ENCODE assay signal across 8 cellular contexts in the genomic region with DNA sequence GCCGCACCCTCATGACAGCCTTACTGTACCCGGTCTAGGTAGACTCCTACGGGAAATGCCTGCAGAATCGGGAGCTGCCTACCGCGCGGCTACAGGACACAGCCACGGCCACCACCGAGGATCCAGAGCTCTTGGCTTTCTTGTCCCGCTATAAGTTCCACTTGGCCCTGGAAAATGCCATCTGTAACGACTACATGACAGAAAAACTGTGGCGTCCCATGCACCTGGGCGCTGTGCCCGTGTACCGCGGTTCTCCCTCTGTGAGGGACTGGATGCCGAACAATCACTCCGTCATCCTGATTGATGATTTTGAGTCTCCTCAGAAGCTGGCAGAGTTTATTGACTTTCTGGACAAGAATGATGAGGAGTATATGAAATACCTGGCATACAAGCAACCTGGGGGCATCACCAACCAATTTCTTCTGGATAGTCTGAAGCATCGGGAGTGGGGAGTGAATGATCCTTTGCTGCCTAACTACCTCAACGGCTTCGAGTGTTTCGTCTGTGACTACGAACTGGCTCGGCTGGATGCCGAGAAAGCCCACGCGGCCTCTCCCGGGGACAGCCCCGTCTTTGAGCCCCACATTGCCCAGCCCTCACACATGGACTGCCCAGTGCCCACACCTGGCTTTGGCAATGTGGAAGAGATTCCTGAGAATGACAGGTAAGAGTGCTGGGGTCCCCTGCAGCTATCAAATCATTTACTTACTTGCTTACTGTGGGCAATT. TPM values are rescaled to one million over a fixed set of nuclear protein-coding genes. Genes with fewer than 3 reads are reported as not detected.
DNase-seq lines count a peak whose midpoint lies in the region; ATAC-seq and TF ChIP-seq lines count a peak whose summit lies in the region.

No MANE protein-coding gene starts in this region.

- peaks cover 13% of the 10 kb centered on the region for H3K27me3 Mint-ChIP-seq in GM23338 (ENCODE audit: insufficient read depth, low read depth, poor library complexity)
- H3K27me3 Mint-ChIP-seq in activated CD4-positive, alpha-beta memory T cell treated with anti-CD3 and anti-CD28 coated beads for 36 hours: no peaks in the 10 kb centered on the region

- no peaks in the 10 kb centered on the region for H3K9me3 Mint-ChIP-seq in GM23338
- no peaks in the 10 kb centered on the region for H3K9me3 Mint-ChIP-seq in activated CD4-positive, alpha-beta memory T cell treated with anti-CD3 and anti-CD28 coated beads for 36 hours

- peak overlapping the region; percentile 77 to 94 (median 86) for H3K9ac ChIP-seq in BLaER1 treated with 17β-estradiol and CSF1 and Interleukin-3, amounts not matched to agents 10 nM and 100 nM

- no peaks in the 10 kb centered on the region for H3K9me2 ChIP-seq in GM23338 (ENCODE audit: insufficient read depth)

- no peaks in the 10 kb centered on the region for H3K9me3 ChIP-seq in BLaER1 treated with 17β-estradiol and CSF1 and Interleukin-3, amounts not matched to agents 10 nM and 100 nM (replicated peaks in 1 of 11)
- H3K9me3 ChIP-seq in gastroesophageal sphincter: no peaks in the 10 kb centered on the region
- no peaks in the 10 kb centered on the region for H3K9me3 ChIP-seq in gastrocnemius medialis

- in situ Hi-C loops in gastrocnemius medialis (cut with MboI; ENCODE audit: low sequenced_read_pairs in 4 of 4): loop anchor here in 1 of 4 donors (25.0 kb wide), 1 partner anchor 236 kb away; no protein-coding TSS in a partner anchor

- ATAC-seq in GM23338 (peak; percentile 2), gastroesophageal sphincter (no peak), gastrocnemius medialis (no peak)

- TF ChIP-seq CTCF in GM23338 (conservative IDR thresholded peaks at IDR 0.05; ENCODE audit: low read depth in 2 of 2): no peak
- no peak for TF ChIP-seq CTCF in gastroesophageal sphincter (IDR thresholded peaks at IDR 0.05)
- TF ChIP-seq CTCF in gastrocnemius medialis (IDR thresholded peaks at IDR 0.05 in 4 of 5, conservative IDR thresholded peaks at IDR 0.05 in 1 of 5): peak in 1 of 5 experiments; percentile 0

- peaks cover 27% of the 10 kb centered on the region for H3K4me1 Mint-ChIP-seq in GM23338
- H3K4me1 Mint-ChIP-seq in activated CD4-positive, alpha-beta memory T cell treated with anti-CD3 and anti-CD28 coated beads for 36 hours (ENCODE audit: low read depth): peaks cover 51% of the 10 kb centered on the region

- peak overlapping the region; percentile 90 to 100 (median 98) for H3K4me2 ChIP-seq in BLaER1 treated with 17β-estradiol and CSF1 and Interleukin-3, amounts not matched to agents 10 nM and 100 nM
- H3K4me2 ChIP-seq in GM23338: peak overlapping the region; percentile 96

- POLR2A ChIA-PET in activated CD4-positive, alpha-beta memory T cell treated with anti-CD3 and anti-CD28 coated beads for 36 hours (lab: Charles Lee): interaction anchor here (1.0 to 4.2 kb wide), 11 partner anchors 9 to 43 kb away, joined by 3 to 44 read pairs (median 8); a partner anchor contains a TSS

- no peaks in the 10 kb centered on the region for H3K27me3 ChIP-seq in BLaER1 treated with 17β-estradiol and CSF1 and Interleukin-3, amounts not matched to agents 10 nM and 100 nM
- H3K27me3 ChIP-seq in GM23338 (ENCODE audit: insufficient read depth): no peaks in the 10 kb centered on the region
- no peaks in the 10 kb centered on the region for H3K27me3 ChIP-seq in gastroesophageal sphincter
- no peaks in the 10 kb centered on the region for H3K27me3 ChIP-seq in gastrocnemius medialis

- peaks cover 40% of the 10 kb centered on the region for H3F3A ChIP-seq in GM23338 (replicated peaks; ENCODE audit: low read depth)

- H3K36me3 Mint-ChIP-seq in GM23338 (ENCODE audit: low read depth): peaks cover 44% of the 10 kb centered on the region
- peaks cover 38% of the 10 kb centered on the region for H3K36me3 Mint-ChIP-seq in activated CD4-positive, alpha-beta memory T cell treated with anti-CD3 and anti-CD28 coated beads for 36 hours

- CTCF ChIA-PET in activated CD4-positive, alpha-beta memory T cell treated with anti-CD3 and anti-CD28 coated beads for 36 hours (lab: Charles Lee): interaction anchor here (0.7 to 2.8 kb wide), 9 partner anchors 8 to 106 kb away, joined by 3 to 16 read pairs (median 4); a partner anchor contains a TSS

- H2AFZ ChIP-seq in GM23338: peak overlapping the region; percentile 93; the same call in 1 of the 2 replicates

- H3K27ac Mint-ChIP-seq in GM23338: no peak overlapping the region
- H3K27ac Mint-ChIP-seq in activated CD4-positive, alpha-beta memory T cell treated with anti-CD3 and anti-CD28 coated beads for 36 hours: peak overlapping the region; percentile 88

- H3K36me3 ChIP-seq in BLaER1 treated with 17β-estradiol and CSF1 and Interleukin-3, amounts not matched to agents 10 nM and 100 nM: peaks cover 59 to 82% (median 64%) of the 10 kb centered on the region in 11 experiments
- H3K36me3 ChIP-seq in GM23338 (ENCODE audit: insufficient read depth) (peaks cover 2% of the 10 kb centered on the region), gastroesophageal sphincter (peaks cover 0 to 64% of the 10 kb centered on the region in 2 donors), gastrocnemius medialis (peaks cover 0 to 45% of the 10 kb centered on the region in 2 donors)

- peaks cover 54 to 84% (median 74%) of the 10 kb centered on the region in 10 experiments for H3K4me1 ChIP-seq in BLaER1 treated with 17β-estradiol and CSF1 and Interleukin-3, amounts not matched to agents 10 nM and 100 nM
- H3K4me1 ChIP-seq in GM23338 (ENCODE audit: insufficient read depth) (peaks cover 18% of the 10 kb centered on the region; the same call in 1 of the 2 replicates), gastroesophageal sphincter (peaks cover 2 to 50% (median 25%) of the 10 kb centered on the region in 3 donors), gastrocnemius medialis (peaks cover 29 to 33% of the 10 kb centered on the region in 2 donors)

- no peak for TF ChIP-seq EP300 in gastroesophageal sphincter (IDR thresholded peaks at IDR 0.05)

- peak overlapping the region; percentile 91 for H3K4me3 Mint-ChIP-seq in GM23338
- H3K4me3 Mint-ChIP-seq in activated CD4-positive, alpha-beta memory T cell treated with anti-CD3 and anti-CD28 coated beads for 36 hours: peak overlapping the region; percentile 95

- 0% methylated on average over 11 of the region's 29 CpGs; no CpG with 5 or more reads in 1 of the 2 donors for WGBS in gastroesophageal sphincter (ENCODE audit: low coverage in 1 of 2), 2 donors

- TF ChIP-seq POLR2A in gastroesophageal sphincter (IDR thresholded peaks at IDR 0.05) (no peak), gastrocnemius medialis (IDR thresholded peaks at IDR 0.05) (no peak)

- H3K79me2 ChIP-seq in GM23338 (replicated peaks; ENCODE audit: insufficient read depth): peaks cover 17% of the 10 kb centered on the region; the same call in 1 of the 2 replicates

- peak overlapping the region; percentile 80 to 96 (median 84) for H3K27ac ChIP-seq in BLaER1 treated with 17β-estradiol and CSF1 and Interleukin-3, amounts not matched to agents 10 nM and 100 nM
- no peak overlapping the region for H3K27ac ChIP-seq in GM23338 (ENCODE audit: low read depth)
- H3K27ac ChIP-seq in gastroesophageal sphincter: peak overlapping the region; percentile 86 to 99 (median 98)
- peak overlapping the region; percentile 94 to 99 (median 98) for H3K27ac ChIP-seq in gastrocnemius medialis

- intact Hi-C loops in activated CD4-positive, alpha-beta memory T cell treated with anti-CD3 and anti-CD28 coated beads for 36 hours (cut with micrococcal nuclease): loop anchor here (10.0 kb wide), 1 partner anchor 149 kb away; no protein-coding TSS in a partner anchor
- intact Hi-C loops in gastrocnemius medialis (cut with DNase I; ENCODE audit: low total_unique reads): loop anchor here (2.0 kb wide), 1 partner anchor 37 kb away; a partner anchor contains a TSS

- H3K4me3 ChIP-seq in BLaER1 treated with 17β-estradiol and CSF1 and Interleukin-3, amounts not matched to agents 10 nM and 100 nM: peak overlapping the region; percentile 73 to 94 (median 84)
- H3K4me3 ChIP-seq in GM23338 (peak overlapping the region; percentile 88), gastroesophageal sphincter (peak overlapping the region; percentile 74 to 94), gastrocnemius medialis (peak overlapping the region; percentile 81 to 98 (median 89))

- H4K20me1 ChIP-seq in BLaER1 treated with 17β-estradiol and CSF1 and Interleukin-3, amounts not matched to agents 10 nM and 100 nM: peaks cover 23 to 66% (median 42%) of the 10 kb centered on the region in 11 experiments; a peak in 21 of 22 replicates
- peaks cover 9% of the 10 kb centered on the region for H4K20me1 ChIP-seq in GM23338 (replicated peaks; ENCODE audit: insufficient read depth)

- no peak for DNase-seq in GM23338 (ENCODE audit: low spot score)
- DNase-seq in activated CD4-positive, alpha-beta memory T cell treated with anti-CD3 and anti-CD28 coated beads for 36 hours: peak; percentile 34
- DNase-seq in gastrocnemius medialis: no peak
- no peak for DNase-seq in NCI-H2107 (lab: John Stamatoyannopoulos, UW)
- DNase-seq in cerebellar nuclear complex (lab: John Stamatoyannopoulos, UW): no peak
- DNase-seq in HuH-7.5 (ENCODE audit: low spot score): no peak

TF ChIP-seq in GM23338, 12 proteins besides CTCF, POLR2A, EP300 and RAD21 (continues in another document):
- TF ChIP-seq EZH2phosphoT487 (IDR thresholded peaks at IDR 0.05; ENCODE audit: unreplicated experiment): no peak

RNA-seq across cellular contexts. Expression of a gene that starts 8.5 kb away (rescaled TPM):
- 40.6 and 41.1 TPM in 2 replicates for total RNA-seq in GM23338 (2014; rRNA removed; shearing (Covaris generic))
- 187 and 196 TPM in 2 replicates for polyA plus RNA-seq in GM23338 (2016; fragmentation: Nextera tagmentation; extraction: Ambion mirVana)
- total RNA-seq in activated CD4-positive, alpha-beta memory T cell treated with anti-CD3 and anti-CD28 coated beads for 36 hours: 10 to 100 TPM; 35.3 to 37.6 TPM
- total RNA-seq in gastroesophageal sphincter (10 to 100 TPM; 19.9 to 29.5 (median 21.4) TPM), gastrocnemius medialis (10 to 100 TPM; 25.3 to 41.8 (median 32.7) TPM)

RNA-seq across cellular contexts. Expression of a gene that starts 12.1 kb away (rescaled TPM):
- 30.4 and 40.5 TPM in 2 replicates for total RNA-seq in GM23338 (2014; rRNA removed; shearing (Covaris generic))
- 20.0 and 20.5 TPM in 2 replicates for polyA plus RNA-seq in GM23338 (2016; fragmentation: Nextera tagmentation; extraction: Ambion mirVana)
- total RNA-seq in activated CD4-positive, alpha-beta memory T cell treated with anti-CD3 and anti-CD28 coated beads for 36 hours: 10 to 100 TPM; 45.1 to 46.2 TPM
- total RNA-seq in gastroesophageal sphincter (100 to 1,000 TPM in 2 of 4 donors, 10 to 100 TPM in 2; 48.4 to 121 (median 101) TPM), gastrocnemius medialis (10 to 100 TPM; 52.6 to 81.4 (median 78.9) TPM)

RNA-seq across cellular contexts. Expression of a gene that starts 29.1 kb away (rescaled TPM):
- total RNA-seq in GM23338 (2014; rRNA removed; shearing (Covaris generic)): 64.2 and 72.9 TPM in 2 replicates
- polyA plus RNA-seq in GM23338 (2016; fragmentation: Nextera tagmentation; extraction: Ambion mirVana): 16.9 and 17.0 TPM in 2 replicates
- total RNA-seq in activated CD4-positive, alpha-beta memory T cell treated with anti-CD3 and anti-CD28 coated beads for 36 hours: 10 to 100 TPM; 88.3 to 90.7 TPM
- total RNA-seq in gastroesophageal sphincter (10 to 100 TPM; 47.5 to 65.1 (median 49.6) TPM), gastrocnemius medialis (10 to 100 TPM; 43.6 to 90.5 (median 69.6) TPM)

RNA-seq across cellular contexts. Expression of a gene that starts 38.1 kb away (rescaled TPM):
- total RNA-seq in GM23338 (2014; rRNA removed; shearing (Covaris generic)): 15.3 and 21.1 TPM in 2 replicates
- 7.4 and 9.4 TPM in 2 replicates for polyA plus RNA-seq in GM23338 (2016; fragmentation: Nextera tagmentation; extraction: Ambion mirVana)
- total RNA-seq in activated CD4-positive, alpha-beta memory T cell treated with anti-CD3 and anti-CD28 coated beads for 36 hours: 10 to 100 TPM; 57.5 to 62.1 TPM
- total RNA-seq in gastroesophageal sphincter (10 to 100 TPM; 17.9 to 53.9 (median 25.7) TPM), gastrocnemius medialis (10 to 100 TPM in 1 of 4 donors, 1 to 10 TPM in 3; 7.8 to 21.7 (median 9.2) TPM)
